ENCODE assay signal across 8 cellular contexts in genomic region chr3:105866656-105867653, GRCh38. TPM values are rescaled to one million over a fixed set of nuclear protein-coding genes. Genes with fewer than 3 reads are reported as not detected.
DNase-seq lines count a peak whose midpoint lies in the region; ATAC-seq and TF ChIP-seq lines count a peak whose summit lies in the region.

No MANE protein-coding gene starts in this region.

- ATAC-seq in GM21367 (IDR thresholded peaks at IDR 0.05; ENCODE audit: unreplicated experiment) (peak; percentile 26), HG03571 (IDR thresholded peaks at IDR 0.05; ENCODE audit: unreplicated experiment) (peak; percentile 17)
- ATAC-seq in activated naive CD4-positive, alpha-beta T cell treated with anti-CD3 and anti-CD28 coated beads, Interleukin-2, amount 50 U/mL, for 72 hours = peak in 1 of 2 donors; percentile 22
- peak; percentile 37 for ATAC-seq in stimulated activated naive CD8-positive, alpha-beta T cell treated with anti-CD3 and anti-CD28 coated beads, Interleukin-15, amount 100 ng/mL, for 72 hours

- peak overlapping the region; percentile 93 to 98 for H3K27ac Mint-ChIP-seq in activated naive CD4-positive, alpha-beta T cell treated with anti-CD3 and anti-CD28 coated beads, Interleukin-2, amount 50 U/mL, for 72 hours
- H3K27ac Mint-ChIP-seq in stimulated activated naive CD8-positive, alpha-beta T cell treated with anti-CD3 and anti-CD28 coated beads, Interleukin-15, amount 100 ng/mL, for 72 hours = peak overlapping the region; percentile 95 to 98

- peaks cover 36 to 45% of the 10 kb centered on the region in 2 donors for H3K36me3 Mint-ChIP-seq in activated naive CD4-positive, alpha-beta T cell treated with anti-CD3 and anti-CD28 coated beads, Interleukin-2, amount 50 U/mL, for 72 hours

- no peaks in the 10 kb centered on the region for H3K27me3 Mint-ChIP-seq in stimulated activated naive CD8-positive, alpha-beta T cell treated with anti-CD3 and anti-CD28 coated beads, Interleukin-15, amount 100 ng/mL, for 72 hours

- H3K9me3 Mint-ChIP-seq in activated naive CD4-positive, alpha-beta T cell treated with anti-CD3 and anti-CD28 coated beads, Interleukin-2, amount 50 U/mL, for 72 hours = no peaks in the 10 kb centered on the region
- H3K9me3 Mint-ChIP-seq in stimulated activated naive CD8-positive, alpha-beta T cell treated with anti-CD3 and anti-CD28 coated beads, Interleukin-15, amount 100 ng/mL, for 72 hours = no peaks in the 10 kb centered on the region

- TF ChIP-seq CTCF in GM06990 (IDR thresholded peaks at IDR 0.05; ENCODE audit: insufficient read depth, low read length, poor library complexity, severe bottlenecking) = no peak

- H3K27me3 ChIP-seq in GM06990 (replicated peaks; ENCODE audit: control insufficient read depth, insufficient read depth, low read length) = no peaks in the 10 kb centered on the region

- no peaks in the 10 kb centered on the region for H3K9me3 ChIP-seq in iPS-18c (ENCODE audit: control insufficient read depth, insufficient read depth, low read length)

- H3K4me3 ChIP-seq in GM06990 (replicated peaks; ENCODE audit: low read depth, low read length) (peak overlapping the region; percentile 99), iPS-18c (ENCODE audit: insufficient read depth, low read depth, low read length) (peak overlapping the region; percentile 92)

- peak overlapping the region; percentile 92 to 99 for H3K4me3 Mint-ChIP-seq in stimulated activated naive CD8-positive, alpha-beta T cell treated with anti-CD3 and anti-CD28 coated beads, Interleukin-15, amount 100 ng/mL, for 72 hours

- DNase-seq in GM06990 (ENCODE audit: extremely low read depth, insufficient read length) (peak; percentile 72), SKM-1 (lab: John Stamatoyannopoulos, UW; ENCODE audit: unreplicated experiment) (no peak), SHP77 (lab: John Stamatoyannopoulos, UW) (no peak)
- DNase-seq in activated naive CD4-positive, alpha-beta T cell treated with anti-CD3 and anti-CD28 coated beads, Interleukin-2, amount 50 U/mL, for 72 hours (ENCODE audit: low spot score in 2 of 2) = no peak
- peak in 1 of 2 donors; percentile 51 for DNase-seq in stimulated activated naive CD8-positive, alpha-beta T cell treated with anti-CD3 and anti-CD28 coated beads, Interleukin-15, amount 100 ng/mL, for 72 hours

- H3K4me1 Mint-ChIP-seq in stimulated activated naive CD8-positive, alpha-beta T cell treated with anti-CD3 and anti-CD28 coated beads, Interleukin-15, amount 100 ng/mL, for 72 hours = peaks cover 24% of the 10 kb centered on the region

- no peaks in the 10 kb centered on the region for H3K36me3 ChIP-seq in GM06990 (ENCODE audit: control insufficient read depth, insufficient read depth, low read length)

RNA-seq across cellular contexts. Expression of gene CBLB, which starts 1.9 kb away (rescaled TPM):
- total RNA-seq in activated naive CD4-positive, alpha-beta T cell treated with anti-CD3 and anti-CD28 coated beads, Interleukin-2, amount 50 U/mL, for 72 hours = 100 to 1,000 TPM in 1 of 2 donors, 10 to 100 TPM in 1; 81.3 to 107 TPM
